In genomic region chr16:10256855-10257641, GRCh38 we compare ENCODE assay signal across 8 cellular contexts.
DNase-seq lines count a peak whose midpoint lies in the region; ATAC-seq and FAIRE-seq lines count a peak whose summit lies in the region.

No MANE protein-coding gene starts in this region.

- peaks cover 29% of the 10 kb centered on the region for H3K27me3 ChIP-seq in adipocyte (replicated peaks; ENCODE audit: control insufficient read depth, insufficient read depth, low read length)

- H3K9me3 ChIP-seq in adipocyte (ENCODE audit: control insufficient read depth, low read length), result no peaks in the 10 kb centered on the region

- peak; percentile 54 for ATAC-seq in HG03135 (IDR thresholded peaks at IDR 0.05; ENCODE audit: unreplicated experiment)
- ATAC-seq in GM18858 (IDR thresholded peaks at IDR 0.05; ENCODE audit: unreplicated experiment), result no peak

- H3K4me3 ChIP-seq in adipocyte (ENCODE audit: low read length), result no peak overlapping the region

- no peak for FAIRE-seq in RCC 7860 (lab: Jason Lieb, UNC)

- H3K4me1 ChIP-seq in adipocyte (ENCODE audit: control insufficient read depth, insufficient read depth, low read length), result peaks cover 2% of the 10 kb centered on the region

- no peaks in the 10 kb centered on the region for H3K36me3 ChIP-seq in adipocyte (ENCODE audit: control insufficient read depth, insufficient read depth, low read length, severe bottlenecking)

- peak; percentile 35 for DNase-seq in EL
- DNase-seq in T follicular helper cell (ENCODE audit: low read depth), result peak; percentile 16
- peak; percentile 66 for DNase-seq in adipocyte (ENCODE audit: low read depth)
- peak; percentile 86 for DNase-seq in iPS-NIHi7 (ENCODE audit: extremely low spot score)
- peak; percentile 10 for DNase-seq in stimulated activated CD4-positive, alpha-beta T cell treated with anti-CD3 and anti-CD28 coated beads, Interleukin-2, amount 100 ng/mL, for 4 hours (ENCODE audit: low read depth)
- DNase-seq in RCC 7860 (ENCODE audit: low spot score), result no peak

- H3K9ac ChIP-seq in adipocyte (ENCODE audit: low read length), result no peak overlapping the region
